Comparison of ENCODE assay signal across 26 cellular contexts in genomic region chr10:124568858-124569622, GRCh38.
A peak's percentile ranks its signal among the peaks of the same experiment; 100 is the strongest.
DNase-seq lines count a peak whose midpoint lies in the region; ATAC-seq and TF ChIP-seq lines count a peak whose summit lies in the region.
"Had no signal": no experiment of that assay in that cellular context is flagged by ENCODE, and none has a peak within 500 bp of the region (broad histone marks: within the 10 kb centered on the region; RNA-seq: fewer than 3 reads in every experiment).

No MANE protein-coding gene starts in this region.

- no peaks in the 10 kb centered on the region for H3K36me3 ChIP-seq in osteoblast (ENCODE audit: insufficient read depth, low read length)
- H3K36me3 ChIP-seq: ascending aorta, MG63, neutrophil, tibial nerve had no signal

- no peaks in the 10 kb centered on the region for H3K36me3 Mint-ChIP-seq in T-cell
- H3K36me3 Mint-ChIP-seq: activated naive CD4-positive, alpha-beta T cell treated with anti-CD3 and anti-CD28 coated beads, Interleukin-2, amount 50 U/mL, for 24 hours had no signal

- ATAC-seq in left cardiac atrium (peak in 1 of 2 donors; percentile 66), right cardiac atrium (no peak), T-cell (replicated peaks in 1 of 4) (no peak), GM21367 (IDR thresholded peaks at IDR 0.05; ENCODE audit: unreplicated experiment) (no peak)
- ATAC-seq: mucosa of descending colon; stimulated activated naive CD8-positive, alpha-beta T cell treated with anti-CD3 and anti-CD28 coated beads, Interleukin-15, amount 100 ng/mL, for 72 hours had no signal

- no peaks in the 10 kb centered on the region for H3K27me3 ChIP-seq in right cardiac atrium (ENCODE audit: control insufficient read depth, insufficient read depth)
- no peaks in the 10 kb centered on the region for H3K27me3 ChIP-seq in osteoblast (ENCODE audit: insufficient read depth, low read length)
- H3K27me3 ChIP-seq: ascending aorta, hepatocyte, MG63, neutrophil, tibial nerve had no signal

- intact Hi-C loops in left cardiac atrium (cut with DNase I): loop anchor here in 1 of 2 donors (5.0 kb wide), 1 partner anchor 53 kb away; no protein-coding TSS in a partner anchor
- intact Hi-C loops in right cardiac atrium (cut with DNase I): no loop called here

- no peak for TF ChIP-seq CTCF in osteoblast (IDR thresholded peaks at IDR 0.05; ENCODE audit: extremely low read depth, low read depth, low read length)

- peaks cover 8% of the 10 kb centered on the region for H3K4me1 ChIP-seq in right cardiac atrium (ENCODE audit: control insufficient read depth, insufficient read depth, low read length)
- H3K4me1 ChIP-seq in osteoblast (ENCODE audit: insufficient read depth, low read length): no peaks in the 10 kb centered on the region
- H3K4me1 ChIP-seq: ascending aorta, tibial nerve had no signal

- no peaks in the 10 kb centered on the region for H3K9me3 Mint-ChIP-seq in T-cell
- H3K9me3 Mint-ChIP-seq: activated naive CD4-positive, alpha-beta T cell treated with anti-CD3 and anti-CD28 coated beads, Interleukin-2, amount 50 U/mL, for 24 hours; activated T-helper 1 cell treated with anti-CD3 and anti-CD28 coated beads, Interleukin-12 subunit alpha, Interleukin-12 subunit beta, Interleukin-2, Interleukin-4 antibody, amounts not matched to agents 30 ng/mL and 10 ng/mL and 1 ng/mL, durations not matched to agents 14 hours and 24 hours and 36 hours; immature natural killer cell; stimulated activated naive CD8-positive, alpha-beta T cell treated with anti-CD3 and anti-CD28 coated beads, Interleukin-15, amount 100 ng/mL, for 72 hours had no signal

- H3K4me2 ChIP-seq in osteoblast (ENCODE audit: insufficient read depth, low read length): no peak overlapping the region
- H3K4me2 ChIP-seq: hepatocyte had no signal

- 78% methylated on average over 21 of the region's 21 CpGs for WGBS in right cardiac atrium

- no peaks in the 10 kb centered on the region for H3K4me1 Mint-ChIP-seq in T-cell
- H3K4me1 Mint-ChIP-seq: activated naive CD4-positive, alpha-beta T cell treated with anti-CD3 and anti-CD28 coated beads, Interleukin-2, amount 50 U/mL, for 24 hours; immature natural killer cell; stimulated activated naive CD8-positive, alpha-beta T cell treated with anti-CD3 and anti-CD28 coated beads, Interleukin-15, amount 100 ng/mL, for 72 hours had no signal

- CTCF ChIA-PET in T-cell (lab: Charles Lee): no interaction called here

- H3K27ac ChIP-seq in right cardiac atrium (ENCODE audit: low read length) (no peak overlapping the region), osteoblast (ENCODE audit: low read depth, low read length) (no peak overlapping the region)
- H3K27ac ChIP-seq: ascending aorta, C4-2B, hepatocyte, neutrophil, tibial nerve had no signal

- no peak overlapping the region for H3K4me3 ChIP-seq in right cardiac atrium (ENCODE audit: low read length)
- no peak overlapping the region for H3K4me3 ChIP-seq in osteoblast (ENCODE audit: insufficient read depth, low read length)
- H3K4me3 ChIP-seq: ascending aorta, hepatocyte, MG63, mucosa of descending colon, tibial nerve had no signal

- H3K4me3 Mint-ChIP-seq in T-cell: no peak overlapping the region
- H3K4me3 Mint-ChIP-seq: activated naive CD4-positive, alpha-beta T cell treated with anti-CD3 and anti-CD28 coated beads, Interleukin-2, amount 50 U/mL, for 24 hours; activated T-helper 1 cell treated with anti-CD3 and anti-CD28 coated beads, Interleukin-12 subunit alpha, Interleukin-12 subunit beta, Interleukin-2, Interleukin-4 antibody, amounts not matched to agents 30 ng/mL and 10 ng/mL and 1 ng/mL, durations not matched to agents 14 hours and 24 hours and 36 hours; immature natural killer cell; stimulated activated naive CD8-positive, alpha-beta T cell treated with anti-CD3 and anti-CD28 coated beads, Interleukin-15, amount 100 ng/mL, for 72 hours had no signal

- H3K79me2 ChIP-seq in osteoblast (ENCODE audit: insufficient read depth, low read length): no peaks in the 10 kb centered on the region
- H3K79me2 ChIP-seq: hepatocyte had no signal

- POLR2A ChIA-PET in T-cell (lab: Charles Lee): no interaction called here

- no peak overlapping the region for H3K27ac Mint-ChIP-seq in T-cell
- H3K27ac Mint-ChIP-seq: activated naive CD4-positive, alpha-beta T cell treated with anti-CD3 and anti-CD28 coated beads, Interleukin-2, amount 50 U/mL, for 24 hours; activated T-helper 1 cell treated with anti-CD3 and anti-CD28 coated beads, Interleukin-12 subunit alpha, Interleukin-12 subunit beta, Interleukin-2, Interleukin-4 antibody, amounts not matched to agents 30 ng/mL and 10 ng/mL and 1 ng/mL, durations not matched to agents 14 hours and 24 hours and 36 hours had no signal

- H2AFZ ChIP-seq in osteoblast (ENCODE audit: low read length): no peak overlapping the region
- H2AFZ ChIP-seq: hepatocyte had no signal

- H3K27me3 Mint-ChIP-seq in T-cell: no peaks in the 10 kb centered on the region
- H3K27me3 Mint-ChIP-seq: activated naive CD4-positive, alpha-beta T cell treated with anti-CD3 and anti-CD28 coated beads, Interleukin-2, amount 50 U/mL, for 24 hours; stimulated activated naive CD8-positive, alpha-beta T cell treated with anti-CD3 and anti-CD28 coated beads, Interleukin-15, amount 100 ng/mL, for 72 hours had no signal

- H3K9me3 ChIP-seq in right cardiac atrium (ENCODE audit: control insufficient read depth, low read length) (no peaks in the 10 kb centered on the region), osteoblast (ENCODE audit: low read depth, low read length) (no peaks in the 10 kb centered on the region)
- H3K9me3 ChIP-seq: ascending aorta, MG63, mucosa of descending colon, neutrophil, tibial nerve had no signal

- no peaks in the 10 kb centered on the region for H4K20me1 ChIP-seq in osteoblast (ENCODE audit: insufficient read depth, low read length)

- DNase-seq in left cardiac atrium (peak; percentile 14), right cardiac atrium (no peak), epidermal melanocyte (ENCODE audit: insufficient read length, low spot score) (peak; percentile 12), osteoblast (ENCODE audit: insufficient read length, low spot score, missing footprints) (peak; percentile 55), NCI-H524 treated with DMSO at 0.1 percent for 48 hours (lab: John Stamatoyannopoulos, UW) (no peak), T-cell (no peak), NCI-H774 (lab: John Stamatoyannopoulos, UW) (no peak)
- DNase-seq: activated CD4-positive, alpha-beta T cell treated with anti-CD3 and anti-CD28 coated beads for 4 hours; caudate nucleus; GOT3; immature natural killer cell; MG63; NCI-H1694; NCI-H69; SHP77; stimulated activated CD4-positive, alpha-beta T cell treated with anti-CD3 and anti-CD28 coated beads, Interleukin-4, amount 100 ng/mL, for 24 hours; stimulated activated naive CD8-positive, alpha-beta T cell treated with anti-CD3 and anti-CD28 coated beads, Interleukin-15, amount 100 ng/mL, for 72 hours had no signal

Comparison
In these comparisons a context has a peak if more than half of its experiments do, and no peak if none do; other contexts are left out.
1. DNase-seq: peak in left cardiac atrium (single experiment), epidermal melanocyte (single experiment) and osteoblast (single experiment); none in right cardiac atrium (0 of 3), NCI-H524 treated with DMSO at 0.1 percent for 48 hours (single experiment), T-cell (0 of 34) and NCI-H774 (single experiment).